In the genomic region with DNA sequence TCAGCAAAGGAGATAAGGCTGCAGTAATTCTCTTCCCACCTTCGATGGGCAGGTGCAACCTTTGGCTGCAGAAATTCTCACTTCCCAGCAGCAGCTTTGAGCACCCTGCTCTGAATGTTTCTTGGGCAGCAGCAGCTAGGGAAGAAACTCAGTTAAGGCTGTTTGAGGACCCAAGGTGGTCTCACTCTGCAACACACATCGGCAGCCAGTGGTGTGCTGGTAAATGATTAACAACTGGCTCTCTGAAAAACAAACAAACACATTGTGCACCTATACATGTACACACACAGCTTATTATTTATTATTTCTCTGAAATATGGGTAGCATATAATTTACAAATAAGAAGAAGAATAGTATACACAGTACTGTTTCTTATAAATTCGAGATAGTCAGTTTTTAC, we compare ENCODE assay signal across 31 cellular contexts.
"Had no signal": no experiment of that assay in that cellular context is flagged by ENCODE, and none has a peak within 500 bp of the region (broad histone marks: within the 10 kb centered on the region; RNA-seq: fewer than 3 reads in every experiment).

No MANE protein-coding gene starts in this region.

- H3K4me1 ChIP-seq: adrenal gland, ascending aorta, breast epithelium had no signal

- DNase-seq: activated effector memory CD4-positive, alpha-beta T cell treated with anti-CD3 and anti-CD28 coated beads, Interleukin-2, amount 50 U/mL, for 16 hours; activated effector memory CD4-positive, alpha-beta T cell treated with Interleukin-2 at 50 U/mL for 16 hours; activated gamma-delta T cell; activated gamma-delta T cell treated with Interleukin-2 at 50 U/mL for 16 hours; activated naive CD4-positive, alpha-beta T cell; activated naive CD4-positive, alpha-beta T cell treated with anti-CD3 and anti-CD28 coated beads for 36 hours; activated naive CD4-positive, alpha-beta T cell treated with anti-CD3 and anti-CD28 coated beads, Interleukin-2, amount 10 ng/mL, durations not matched to agents 7 days and 5 days; activated naive CD4-positive, alpha-beta T cell treated with anti-CD3 and anti-CD28 coated beads, Interleukin-2, amount 50 U/mL, for 16 hours; activated naive CD4-positive, alpha-beta T cell treated with Interleukin-2 at 50 U/mL for 16 hours; activated naive CD8-positive, alpha-beta T cell treated with anti-CD3 and anti-CD28 coated beads for 36 hours; activated naive CD8-positive, alpha-beta T cell treated with anti-CD3 and anti-CD28 coated beads, Interleukin-2, amount 10 ng/mL, durations not matched to agents 7 days and 5 days; activated naive CD8-positive, alpha-beta T cell treated with anti-CD3 and anti-CD28 coated beads, Interleukin-2, amount 50 U/mL, for 24 hours; activated T-cell treated with anti-CD3 and anti-CD28 coated beads, Interleukin-2, amount 50 U/mL, for 4 hours; activated T-cell treated with anti-CD3 and anti-CD28 coated beads, Interleukin-2, amount 50 U/mL, for 48 hours; activated T-cell treated with anti-CD3 and anti-CD28 coated beads, Interleukin-2, amount 50 U/mL, for 72 hours; adrenal gland; amniotic stem cell; amygdala; anterior cingulate cortex; aorta; body of pancreas; brain microvascular endothelial cell; caudate nucleus; central memory CD4-positive, alpha-beta T cell; cerebellar nuclear complex had no signal

- H3K36me3 ChIP-seq: adrenal gland, ascending aorta, brain microvascular endothelial cell, breast epithelium, cardiac muscle cell had no signal

- H3K9me3 ChIP-seq: adrenal gland, ascending aorta, body of pancreas, breast epithelium had no signal

- H3K27me3 ChIP-seq: adrenal gland, ascending aorta, body of pancreas, brain microvascular endothelial cell, breast epithelium, cardiac muscle cell had no signal

- FAIRE-seq: astrocyte, colon had no signal

- H3K4me3 ChIP-seq: adrenal gland, ascending aorta, body of pancreas, breast epithelium, cardiac muscle cell had no signal

- ATAC-seq: activated naive CD4-positive, alpha-beta T cell treated with anti-CD3 and anti-CD28 coated beads, Interleukin-2, amount 50 U/mL, for 72 hours; activated naive CD8-positive, alpha-beta T cell treated with anti-CD3 and anti-CD28 coated beads, Interleukin-2, amount 50 U/mL, for 24 hours; activated T-cell treated with anti-CD3 and anti-CD28 coated beads, Interleukin-2, amount 50 U/mL, for 4 hours; body of pancreas had no signal

- H3K27ac ChIP-seq: adrenal gland, ascending aorta, body of pancreas, brain microvascular endothelial cell, breast epithelium, cardiac muscle cell had no signal
